In the genomic region with DNA sequence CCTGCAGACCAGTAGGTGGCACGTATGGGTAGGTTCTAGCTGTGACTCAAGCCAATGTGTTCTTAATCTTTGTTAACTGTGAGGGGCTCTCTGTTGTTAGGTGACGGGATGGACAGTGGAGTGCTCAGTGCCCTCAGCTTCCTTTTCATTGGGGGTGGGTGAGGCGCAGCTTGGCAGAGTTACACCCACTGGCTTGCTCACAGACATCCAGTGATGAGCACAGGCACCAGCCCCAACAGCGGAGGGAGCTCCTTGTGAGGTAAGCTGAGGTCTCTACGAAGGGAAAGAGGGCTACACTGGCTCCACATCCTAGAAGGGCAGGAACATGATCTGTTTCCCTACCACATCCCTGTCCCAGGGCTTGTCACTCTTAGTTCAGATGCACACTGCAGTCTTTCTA, we compare ENCODE assay signal across 29 cellular contexts.
"Had no signal": no experiment of that assay in that cellular context is flagged by ENCODE, and none has a peak within 500 bp of the region (broad histone marks: within the 10 kb centered on the region; RNA-seq: fewer than 3 reads in every experiment).

No MANE protein-coding gene starts in this region.

- H3K27me3 Mint-ChIP-seq: naive thymus-derived CD8-positive, alpha-beta T cell; natural killer cell treated with Interleukin-12 subunit alpha and Interleukin-12 subunit beta and Interleukin-15 and Interleukin-18, amount 100 ng/mL, for 72 hours; progenitor cell of endocrine pancreas; stimulated activated memory B cell treated with anti-CD40 and anti-IgM and Interleukin-4, amounts not matched to agents 10 μg/mL and 1 μg/mL and 100 μg/mL, for 72 hours; stimulated activated naive CD8-positive, alpha-beta T cell treated with anti-CD3 and anti-CD28 coated beads, Interleukin-15, amount 100 ng/mL, for 72 hours; type B pancreatic cell had no signal

- H3K27ac Mint-ChIP-seq: naive thymus-derived CD8-positive, alpha-beta T cell; natural killer cell treated with Interleukin-12 subunit alpha and Interleukin-12 subunit beta and Interleukin-15 and Interleukin-18, amount 100 ng/mL, for 72 hours; nephron progenitor cell; progenitor cell of endocrine pancreas; stimulated activated memory B cell treated with anti-CD40 and anti-IgM and Interleukin-4, amounts not matched to agents 10 μg/mL and 1 μg/mL and 100 μg/mL, for 72 hours; stimulated activated naive CD8-positive, alpha-beta T cell treated with anti-CD3 and anti-CD28 coated beads, Interleukin-15, amount 100 ng/mL, for 72 hours; type B pancreatic cell had no signal

- H3K36me3 ChIP-seq: neutrophil, pancreas, right lobe of liver, sigmoid colon, suprapubic skin, tibial artery, transverse colon, vagina had no signal

- H3K4me3 ChIP-seq: pancreas, psoas muscle, right lobe of liver, sigmoid colon, suprapubic skin, testis, tibial artery, transverse colon, vagina had no signal

- H3K27me3 ChIP-seq: neutrophil, pancreas, right lobe of liver, sigmoid colon, suprapubic skin, testis, tibial artery, transverse colon, vagina had no signal

- H3K4me1 Mint-ChIP-seq: naive thymus-derived CD8-positive, alpha-beta T cell; nephron progenitor cell; neural crest cell; stimulated activated memory B cell treated with anti-CD40 and anti-IgM and Interleukin-4, amounts not matched to agents 10 μg/mL and 1 μg/mL and 100 μg/mL, for 72 hours; stimulated activated naive CD8-positive, alpha-beta T cell treated with anti-CD3 and anti-CD28 coated beads, Interleukin-15, amount 100 ng/mL, for 72 hours had no signal

- DNase-seq: naive thymus-derived CD8-positive, alpha-beta T cell; nephron progenitor cell; nucleus accumbens; psoas muscle; right cardiac atrium; right lobe of liver; sigmoid colon; small intestine; stimulated activated CD4-positive, alpha-beta T cell treated with anti-CD3 and anti-CD28 coated beads, Interleukin-15, amount 100 ng/mL, for 24 hours; stimulated activated CD4-positive, alpha-beta T cell treated with anti-CD3 and anti-CD28 coated beads, Interleukin-2, amount 100 ng/mL, for 24 hours; stimulated activated CD4-positive, alpha-beta T cell treated with anti-CD3 and anti-CD28 coated beads, Interleukin-2, amount 100 ng/mL, for 48 hours; stimulated activated CD4-positive, alpha-beta T cell treated with anti-CD3 and anti-CD28 coated beads, Interleukin-4, amount 100 ng/mL, for 4 hours; stimulated activated CD8-positive, alpha-beta memory T cell treated with anti-CD3 and anti-CD28 coated beads, Interleukin-4, amount 100 ng/mL, for 48 hours; stimulated activated naive CD4-positive, alpha-beta T cell; stimulated activated naive CD8-positive, alpha-beta T cell treated with anti-CD3 and anti-CD28 coated beads, Interleukin-15, amount 100 ng/mL, for 72 hours; stimulated activated naive CD8-positive, alpha-beta T cell treated with anti-CD3 and anti-CD28 coated beads, Interleukin-15, Interleukin-2, amounts not matched to agents 100 U/mL and 50 U/mL, for 24 hours; substantia nigra; testis; tibial artery; transverse colon had no signal

- H3K9me3 ChIP-seq: neutrophil, pancreas, right lobe of liver, testis, vagina had no signal

- H3K27ac ChIP-seq: neutrophil, pancreas, psoas muscle, right lobe of liver, sigmoid colon, suprapubic skin, testis, tibial artery, transverse colon, vagina had no signal

- H3K36me3 Mint-ChIP-seq: naive thymus-derived CD8-positive, alpha-beta T cell; stimulated activated memory B cell treated with anti-CD40 and anti-IgM and Interleukin-4, amounts not matched to agents 10 μg/mL and 1 μg/mL and 100 μg/mL, for 72 hours; type B pancreatic cell had no signal

- FAIRE-seq: pancreas, small intestine had no signal

- H3K4me3 Mint-ChIP-seq: naive thymus-derived CD8-positive, alpha-beta T cell; natural killer cell treated with Interleukin-12 subunit alpha and Interleukin-12 subunit beta and Interleukin-15 and Interleukin-18, amount 100 ng/mL, for 72 hours; nephron progenitor cell; neural crest cell; stimulated activated memory B cell treated with anti-CD40 and anti-IgM and Interleukin-4, amounts not matched to agents 10 μg/mL and 1 μg/mL and 100 μg/mL, for 72 hours; stimulated activated naive CD8-positive, alpha-beta T cell treated with anti-CD3 and anti-CD28 coated beads, Interleukin-15, amount 100 ng/mL, for 72 hours; type B pancreatic cell had no signal

- H3K4me1 ChIP-seq: pancreas, psoas muscle, right lobe of liver, sigmoid colon, suprapubic skin, testis, tibial artery, transverse colon, vagina had no signal

- H3K9me3 Mint-ChIP-seq: type B pancreatic cell had no signal

- ATAC-seq: naive thymus-derived CD8-positive, alpha-beta T cell; natural killer cell treated with Interleukin-12 subunit alpha and Interleukin-12 subunit beta and Interleukin-15 and Interleukin-18, amount 100 ng/mL, for 72 hours; pancreas; psoas muscle; right cardiac atrium; right lobe of liver; stimulated activated memory B cell treated with anti-CD40 and anti-IgM and Interleukin-4, amounts not matched to agents 10 μg/mL and 1 μg/mL and 100 μg/mL, for 72 hours; stimulated activated naive CD8-positive, alpha-beta T cell treated with anti-CD3 and anti-CD28 coated beads, Interleukin-15, amount 100 ng/mL, for 72 hours had no signal
